15 cellular contexts compared by ENCODE assay signal in genomic region chr2:10568721-10569432, GRCh38.
"Had no signal": no experiment of that assay in that cellular context is flagged by ENCODE, and none has a peak within 500 bp of the region (broad histone marks: within the 10 kb centered on the region; RNA-seq: fewer than 3 reads in every experiment).

No MANE protein-coding gene starts in this region.

- H3K9me3 Mint-ChIP-seq: activated CD4-positive, alpha-beta T cell treated with anti-CD3 and anti-CD28 coated beads, Interleukin-2, amount 10 ng/mL, durations not matched to agents 7 days and 5 days; T-helper 1 cell treated with Interleukin-12 subunit alpha and Interleukin-12 subunit beta and Interleukin-4 antibody, amounts not matched to agents 30 μg/mL and 1 μg/mL, for 36 hours had no signal

- H3K27me3 Mint-ChIP-seq: activated CD4-positive, alpha-beta T cell treated with anti-CD3 and anti-CD28 coated beads, Interleukin-2, amount 10 ng/mL, durations not matched to agents 7 days and 5 days; activated T-cell treated with anti-CD3 and anti-CD28 coated beads, Interleukin-2, amount 50 U/mL, for 24 hours; progenitor cell of endocrine pancreas; stimulated activated memory B cell treated with anti-CD40 and anti-IgM and Interleukin-4, amounts not matched to agents 10 μg/mL and 1 μg/mL and 100 μg/mL, for 72 hours had no signal

- H3K27ac ChIP-seq: epithelial cell of prostate, gastroesophageal sphincter, tibial nerve had no signal

- ATAC-seq: gastroesophageal sphincter; right cardiac atrium; stimulated activated memory B cell treated with anti-CD40 and anti-IgM and Interleukin-4, amounts not matched to agents 10 μg/mL and 1 μg/mL and 100 μg/mL, for 72 hours had no signal

- H3K4me3 Mint-ChIP-seq: activated CD4-positive, alpha-beta T cell treated with anti-CD3 and anti-CD28 coated beads, Interleukin-2, amount 10 ng/mL, durations not matched to agents 7 days and 5 days; activated T-cell treated with anti-CD3 and anti-CD28 coated beads, Interleukin-2, amount 50 U/mL, for 24 hours; stimulated activated memory B cell treated with anti-CD40 and anti-IgM and Interleukin-4, amounts not matched to agents 10 μg/mL and 1 μg/mL and 100 μg/mL, for 72 hours; T-helper 1 cell treated with Interleukin-12 subunit alpha and Interleukin-12 subunit beta and Interleukin-4 antibody, amounts not matched to agents 30 μg/mL and 1 μg/mL, for 36 hours had no signal

- H3K4me2 ChIP-seq: smooth muscle cell had no signal

- H3K4me1 Mint-ChIP-seq: stimulated activated memory B cell treated with anti-CD40 and anti-IgM and Interleukin-4, amounts not matched to agents 10 μg/mL and 1 μg/mL and 100 μg/mL, for 72 hours had no signal

- H3K4me1 ChIP-seq: gastroesophageal sphincter, tibial nerve had no signal

- H3K27me3 ChIP-seq: gastroesophageal sphincter, tibial nerve had no signal

- H3K27ac Mint-ChIP-seq: activated CD4-positive, alpha-beta T cell treated with anti-CD3 and anti-CD28 coated beads, Interleukin-2, amount 10 ng/mL, durations not matched to agents 7 days and 5 days; progenitor cell of endocrine pancreas; stimulated activated memory B cell treated with anti-CD40 and anti-IgM and Interleukin-4, amounts not matched to agents 10 μg/mL and 1 μg/mL and 100 μg/mL, for 72 hours; T-helper 1 cell treated with Interleukin-12 subunit alpha and Interleukin-12 subunit beta and Interleukin-4 antibody, amounts not matched to agents 30 μg/mL and 1 μg/mL, for 36 hours had no signal

- DNase-seq: activated CD4-positive, alpha-beta T cell treated with anti-CD3 and anti-CD28 coated beads, Interleukin-2, amount 10 ng/mL, durations not matched to agents 7 days and 5 days; activated CD4-positive, CD25-positive, alpha-beta regulatory T cell; activated effector memory CD4-positive, alpha-beta T cell treated with anti-CD3 and anti-CD28 coated beads, Interleukin-2, amount 50 U/mL, for 16 hours; activated T-cell treated with anti-CD3 and anti-CD28 coated beads, Interleukin-2, amount 50 U/mL, for 24 hours; aorta; midbrain; nucleus accumbens; right cardiac atrium had no signal

- H3K4me3 ChIP-seq: gastroesophageal sphincter, smooth muscle cell, tibial nerve had no signal
